8 cellular contexts compared by ENCODE assay signal in genomic region chr17:17001874-17002520, GRCh38. TPM values are rescaled to one million over a fixed set of nuclear protein-coding genes. Genes with fewer than 3 reads are reported as not detected.
DNase-seq lines count a peak whose midpoint lies in the region; ATAC-seq and TF ChIP-seq lines count a peak whose summit lies in the region.

No MANE protein-coding gene starts in this region.

- no peaks in the 10 kb centered on the region for H3K9me3 Mint-ChIP-seq in activated T-cell treated with anti-CD3 and anti-CD28 coated beads, Interleukin-2, amount 50 U/mL, for 24 hours

- TF ChIP-seq EP300 in Ishikawa (IDR thresholded peaks at IDR 0.05; ENCODE audit: borderline replicate concordance) (no peak), neural cell (conservative IDR thresholded peaks at IDR 0.05; ENCODE audit: poor library complexity, severe bottlenecking) (no peak)

- no peaks in the 10 kb centered on the region for H3K27me3 ChIP-seq in Panc1 (ENCODE audit: control insufficient read depth, insufficient read depth, low read length)
- H3K27me3 ChIP-seq in fibroblast of lung (ENCODE audit: control insufficient read depth, insufficient read depth, low read length): peaks cover 2% of the 10 kb centered on the region
- no peaks in the 10 kb centered on the region for H3K27me3 ChIP-seq in neural cell (ENCODE audit: insufficient read depth, low read depth, low read length)

- H2AFZ ChIP-seq in fibroblast of lung (ENCODE audit: low read length) (no peak overlapping the region), neural cell (ENCODE audit: low read depth, low read length) (no peak overlapping the region)

- intact Hi-C loops in Panc1 (cut with micrococcal nuclease; ENCODE audit: unreplicated experiment): loop anchor here (10.0 kb wide), 1 partner anchor 143 kb away; no protein-coding TSS in a partner anchor

- TF ChIP-seq CTCF in Panc1 (IDR thresholded peaks at IDR 0.05) (peak; percentile 98), fibroblast of lung (conservative IDR thresholded peaks at IDR 0.05 in 1 of 2, IDR thresholded peaks at IDR 0.05 in 1 of 2; ENCODE audit: low read depth in 1 of 2, low read length in 2 of 2) (peak; percentile 85 to 88), neural cell (IDR thresholded peaks at IDR 0.05; ENCODE audit: poor library complexity, severe bottlenecking) (peak; percentile 90)

- H4K20me1 ChIP-seq in fibroblast of lung (ENCODE audit: control insufficient read depth, extremely low read depth, insufficient read depth, low read length): no peaks in the 10 kb centered on the region
- H4K20me1 ChIP-seq in neural cell (ENCODE audit: insufficient read depth): no peaks in the 10 kb centered on the region

- peak; percentile 23 for DNase-seq in NK-92 treated with Interleukin-12 subunit alpha and Interleukin-12 subunit beta, amount 100 ng/mL, for 24 hours (lab: John Stamatoyannopoulos, UW)
- no peak for DNase-seq in NK-92 (lab: John Stamatoyannopoulos, UW; ENCODE audit: unreplicated experiment)
- DNase-seq in Panc1 (ENCODE audit: low read depth, low spot score): no peak
- peak; percentile 87 for DNase-seq in activated T-cell treated with anti-CD3 and anti-CD28 coated beads, Interleukin-2, amount 50 U/mL, for 24 hours
- DNase-seq in fibroblast of lung (ENCODE audit: low read depth in 2 of 2): peak; percentile 37 to 58
- DNase-seq in stromal cell of bone marrow (ENCODE audit: low read depth): peak; percentile 34

- no peaks in the 10 kb centered on the region for H3K36me3 Mint-ChIP-seq in activated T-cell treated with anti-CD3 and anti-CD28 coated beads, Interleukin-2, amount 50 U/mL, for 24 hours (ENCODE audit: low read depth)

- no peak overlapping the region for H3K4me3 Mint-ChIP-seq in activated T-cell treated with anti-CD3 and anti-CD28 coated beads, Interleukin-2, amount 50 U/mL, for 24 hours

- no peaks in the 10 kb centered on the region for H3K4me1 ChIP-seq in Panc1 (ENCODE audit: control insufficient read depth, insufficient read depth, low read length)
- H3K4me1 ChIP-seq in fibroblast of lung (ENCODE audit: control insufficient read depth, extremely low read depth, insufficient read depth, low read length): no peaks in the 10 kb centered on the region

- TF ChIP-seq RAD21 in Ishikawa (IDR thresholded peaks at IDR 0.05; ENCODE audit: low read depth) (peak; percentile 98), neural cell (conservative IDR thresholded peaks at IDR 0.05) (peak; percentile 91)

- peak; percentile 93 for ATAC-seq in Panc1

- H3F3A ChIP-seq in neural cell (ENCODE audit: insufficient read depth, low read length, poor library complexity, severe bottlenecking): no peaks in the 10 kb centered on the region

- no TSS peak for BruUV-seq in Panc1 (replicated peaks; lab: Mats Ljungman, UMichigan)

- H3K79me2 ChIP-seq in fibroblast of lung (ENCODE audit: control insufficient read depth, insufficient read depth, low read length): no peaks in the 10 kb centered on the region
- no peaks in the 10 kb centered on the region for H3K79me2 ChIP-seq in neural cell (replicated peaks; ENCODE audit: insufficient read depth, low read length)

- POLR2A ChIA-PET in Panc1 (lab: Charles Lee): interaction anchor here (0.6 kb wide), 1 partner anchor 57 kb away, joined by 3 read pairs; no protein-coding TSS in a partner anchor

- H3K27me3 Mint-ChIP-seq in activated T-cell treated with anti-CD3 and anti-CD28 coated beads, Interleukin-2, amount 50 U/mL, for 24 hours: no peaks in the 10 kb centered on the region

- H3K9me2 ChIP-seq in neural cell (ENCODE audit: insufficient read depth, low read length): no peaks in the 10 kb centered on the region

- H3K27ac ChIP-seq in Panc1 (ENCODE audit: low read length) (no peak overlapping the region), fibroblast of lung (ENCODE audit: insufficient read depth, low read length) (no peak overlapping the region), neural cell (ENCODE audit: low read length) (no peak overlapping the region)

- H3K36me3 ChIP-seq in Panc1 (ENCODE audit: control insufficient read depth, insufficient read depth, low read length): no peaks in the 10 kb centered on the region
- H3K36me3 ChIP-seq in fibroblast of lung (ENCODE audit: control insufficient read depth, insufficient read depth, low read length): no peaks in the 10 kb centered on the region
- H3K36me3 ChIP-seq in neural cell (ENCODE audit: insufficient read depth, low read length): no peaks in the 10 kb centered on the region

- H3K4me1 Mint-ChIP-seq in activated T-cell treated with anti-CD3 and anti-CD28 coated beads, Interleukin-2, amount 50 U/mL, for 24 hours (ENCODE audit: low read depth): peaks cover 2% of the 10 kb centered on the region

- in situ Hi-C loops in Panc1 (cut with HindIII; ENCODE audit: low pct_unique_long_range_greater_than_20kb, low sequenced_read_pairs): no loop called here

- no peak overlapping the region for H3K4me2 ChIP-seq in fibroblast of lung (ENCODE audit: extremely low read depth, insufficient read depth, low read length)
- no peak overlapping the region for H3K4me2 ChIP-seq in neural cell (ENCODE audit: low read length)

- CTCF ChIA-PET in Panc1 (lab: Charles Lee): no interaction called here

- H3K9me3 ChIP-seq in Panc1 (ENCODE audit: control insufficient read depth, insufficient read depth, low read depth, low read length): no peaks in the 10 kb centered on the region
- H3K9me3 ChIP-seq in fibroblast of lung (ENCODE audit: control insufficient read depth, insufficient read depth, low read depth, low read length): no peaks in the 10 kb centered on the region
- no peaks in the 10 kb centered on the region for H3K9me3 ChIP-seq in neural cell (ENCODE audit: low read length)

- H3K4me3 ChIP-seq in Panc1 (ENCODE audit: low read depth in 2 of 2, low read length in 2 of 2): no peak overlapping the region
- H3K4me3 ChIP-seq in fibroblast of lung (replicated peaks in 1 of 4; ENCODE audit: control extremely low read depth in 1 of 4, insufficient read depth in 1 of 4, low read depth in 3 of 4, low read length in 4 of 4): no peak overlapping the region
- no peak overlapping the region for H3K4me3 ChIP-seq in neural cell (ENCODE audit: low read length)

- no peak overlapping the region for H3K27ac Mint-ChIP-seq in activated T-cell treated with anti-CD3 and anti-CD28 coated beads, Interleukin-2, amount 50 U/mL, for 24 hours

- H3K9ac ChIP-seq in fibroblast of lung (ENCODE audit: insufficient read depth, low read length) (no peak overlapping the region), neural cell (ENCODE audit: low read length) (no peak overlapping the region)

TF ChIP-seq in Ishikawa, 13 proteins besides CTCF, POLR2A, EP300 and RAD21 (continues in another document):
- TF ChIP-seq FOXM1 (IDR thresholded peaks at IDR 0.05; ENCODE audit: borderline replicate concordance, low read depth) (no peak), TCF12 (IDR thresholded peaks at IDR 0.05; ENCODE audit: low read depth) (peak; percentile 32; the same call in 1 of the 2 replicates)

TF ChIP-seq in neural cell, 6 proteins besides CTCF, POLR2A, EP300 and RAD21:
- TF ChIP-seq SMC3 (conservative IDR thresholded peaks at IDR 0.05; ENCODE audit: poor library complexity): peak; percentile 88
- TF ChIP-seq, protein P1, sequence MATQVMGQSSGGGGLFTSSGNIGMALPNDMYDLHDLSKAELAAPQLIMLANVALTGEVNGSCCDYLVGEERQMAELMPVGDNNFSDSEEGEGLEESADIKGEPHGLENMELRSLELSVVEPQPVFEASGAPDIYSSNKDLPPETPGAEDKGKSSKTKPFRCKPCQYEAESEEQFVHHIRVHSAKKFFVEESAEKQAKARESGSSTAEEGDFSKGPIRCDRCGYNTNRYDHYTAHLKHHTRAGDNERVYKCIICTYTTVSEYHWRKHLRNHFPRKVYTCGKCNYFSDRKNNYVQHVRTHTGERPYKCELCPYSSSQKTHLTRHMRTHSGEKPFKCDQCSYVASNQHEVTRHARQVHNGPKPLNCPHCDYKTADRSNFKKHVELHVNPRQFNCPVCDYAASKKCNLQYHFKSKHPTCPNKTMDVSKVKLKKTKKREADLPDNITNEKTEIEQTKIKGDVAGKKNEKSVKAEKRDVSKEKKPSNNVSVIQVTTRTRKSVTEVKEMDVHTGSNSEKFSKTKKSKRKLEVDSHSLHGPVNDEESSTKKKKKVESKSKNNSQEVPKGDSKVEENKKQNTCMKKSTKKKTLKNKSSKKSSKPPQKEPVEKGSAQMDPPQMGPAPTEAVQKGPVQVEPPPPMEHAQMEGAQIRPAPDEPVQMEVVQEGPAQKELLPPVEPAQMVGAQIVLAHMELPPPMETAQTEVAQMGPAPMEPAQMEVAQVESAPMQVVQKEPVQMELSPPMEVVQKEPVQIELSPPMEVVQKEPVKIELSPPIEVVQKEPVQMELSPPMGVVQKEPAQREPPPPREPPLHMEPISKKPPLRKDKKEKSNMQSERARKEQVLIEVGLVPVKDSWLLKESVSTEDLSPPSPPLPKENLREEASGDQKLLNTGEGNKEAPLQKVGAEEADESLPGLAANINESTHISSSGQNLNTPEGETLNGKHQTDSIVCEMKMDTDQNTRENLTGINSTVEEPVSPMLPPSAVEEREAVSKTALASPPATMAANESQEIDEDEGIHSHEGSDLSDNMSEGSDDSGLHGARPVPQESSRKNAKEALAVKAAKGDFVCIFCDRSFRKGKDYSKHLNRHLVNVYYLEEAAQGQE (IDR thresholded peaks at IDR 0.05; ENCODE audit: borderline replicate concordance): no peak
TF ChIP-seq in neural cell: peak in this region for 1.

RNA-seq across cellular contexts. Expression of gene TNFRSF13B, which starts 30.1 kb away (rescaled TPM):
- total RNA-seq in Panc1 (2021; ENCODE audit: unreplicated experiment) (not detected), fibroblast of lung (not detected in 2 replicates)
- not detected for polyA plus RNA-seq in Panc1 (2012; ENCODE audit: insufficient read length)
- polyA plus RNA-seq in fibroblast of lung (not detected in 2 replicates), neural cell (not detected in 2 replicates)
- polyA plus RNA-seq in fibroblast of lung (2012): not detected in 2 replicates
- polyA minus RNA-seq in fibroblast of lung (ENCODE audit: low replicate concordance) (not detected in 2 replicates), neural cell (not detected in 2 replicates)

RNA-seq across cellular contexts. Expression of gene MPRIP, which starts 40.3 kb away (rescaled TPM):
- total RNA-seq in Panc1 (2021; ENCODE audit: unreplicated experiment) (155 TPM), fibroblast of lung (67.3 and 104 TPM in 2 replicates)
- polyA plus RNA-seq in Panc1 (2012; ENCODE audit: insufficient read length): 100 TPM
- polyA plus RNA-seq in fibroblast of lung (111 and 124 TPM in 2 replicates), neural cell (47.3 and 53.8 TPM in 2 replicates)
- polyA plus RNA-seq in fibroblast of lung (2012): 189 and 239 TPM in 2 replicates
- polyA minus RNA-seq in fibroblast of lung (ENCODE audit: low replicate concordance) (473 and 658 TPM in 2 replicates), neural cell (156 and 159 TPM in 2 replicates)

Comparison
In these comparisons a context has a peak if more than half of its experiments do, and no peak if none do; other contexts are left out.
1. DNase-seq: peak in NK-92 treated with Interleukin-12 subunit alpha and Interleukin-12 subunit beta, amount 100 ng/mL, for 24 hours (single experiment), activated T-cell treated with anti-CD3 and anti-CD28 coated beads, Interleukin-2, amount 50 U/mL, for 24 hours (single experiment), fibroblast of lung (2 of 2) and stromal cell of bone marrow (single experiment); none in NK-92 (single experiment) and Panc1 (single experiment).
2. Peak in every context shown above with its lines, with median percentiles within 50 percentile points of each other: CTCF ChIP-seq.